Comparison of ENCODE assay signal across 20 cellular contexts in the genomic region with DNA sequence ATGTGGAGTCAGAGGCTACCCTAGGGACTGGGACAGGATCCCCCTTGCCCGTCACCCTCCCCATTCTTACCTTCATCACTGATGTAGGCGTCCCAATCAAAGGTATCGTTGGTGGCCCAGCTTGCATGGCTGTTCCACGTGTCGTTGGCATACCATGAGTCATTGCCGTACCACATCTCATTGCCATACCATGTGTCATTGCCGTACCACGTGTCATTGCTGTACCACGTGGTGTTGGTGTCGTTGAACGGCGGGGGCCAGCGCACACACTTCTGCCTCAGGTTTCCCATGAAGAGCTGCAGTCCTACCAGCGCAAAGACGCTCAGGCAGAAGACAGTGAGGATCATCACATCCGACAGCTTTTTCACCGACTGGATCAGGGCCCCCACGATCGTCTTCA. TPM values are rescaled to one million over a fixed set of nuclear protein-coding genes. Genes with fewer than 3 reads are reported as not detected.
A peak's percentile ranks its signal among the peaks of the same experiment; 100 is the strongest.
DNase-seq lines count a peak whose midpoint lies in the region; ATAC-seq and TF ChIP-seq lines count a peak whose summit lies in the region.
"Had no signal": no experiment of that assay in that cellular context is flagged by ENCODE, and none has a peak within 500 bp of the region (broad histone marks: within the 10 kb centered on the region; RNA-seq: fewer than 3 reads in every experiment).

No MANE protein-coding gene starts in this region.

- no peaks in the 10 kb centered on the region for H3F3A ChIP-seq in GM23248 (ENCODE audit: insufficient read depth)

- no peaks in the 10 kb centered on the region for H4K20me1 ChIP-seq in GM23248 (ENCODE audit: insufficient read depth)

- no peak overlapping the region for H3K9ac ChIP-seq in GM23248

- WGBS in GM23248 (ENCODE audit: low coverage in 1 of 2, low lambda C conversion rate in 2 of 2, missing lambda C conversion rate in 2 of 2), 2 experiments = 85 to 88% methylated on average over 19 of the region's 19 CpGs

- no peak overlapping the region for H3K27ac ChIP-seq in GM23248
- H3K27ac ChIP-seq: PC-9, right atrium auricular region, uterus had no signal

- in situ Hi-C loops in GM23248 (cut with MboI) = no loop called here

- no peaks in the 10 kb centered on the region for H3K27me3 ChIP-seq in GM23248 (replicated peaks; ENCODE audit: insufficient read depth)
- H3K27me3 ChIP-seq: right atrium auricular region, uterus had no signal

- no peaks in the 10 kb centered on the region for H3K36me3 ChIP-seq in GM23248 (ENCODE audit: low read depth)
- H3K36me3 ChIP-seq: right atrium auricular region, uterus had no signal

- H3K9me3 ChIP-seq in GM23248 (ENCODE audit: low read depth) = no peaks in the 10 kb centered on the region
- H3K9me3 ChIP-seq: right atrium auricular region, uterus had no signal

- H3K4me3 ChIP-seq in fibroblast of mammary gland (ENCODE audit: control insufficient read depth, low read depth, low read length) = no peak overlapping the region
- H3K4me3 ChIP-seq in GM23248 = no peak overlapping the region
- H3K4me3 ChIP-seq: PC-9, right atrium auricular region, uterus had no signal

- H3K9me2 ChIP-seq in GM23248 (ENCODE audit: insufficient read depth) = no peaks in the 10 kb centered on the region

- no peak for ATAC-seq in GM21381 (IDR thresholded peaks at IDR 0.05; ENCODE audit: unreplicated experiment)

- H2AFZ ChIP-seq in GM23248 = no peak overlapping the region
- H2AFZ ChIP-seq: PC-9 had no signal

- no peak for TF ChIP-seq CTCF in fibroblast of mammary gland (conservative IDR thresholded peaks at IDR 0.05; ENCODE audit: control insufficient read depth, insufficient read depth, low read depth, low read length)

- H3K79me2 ChIP-seq in GM23248 (ENCODE audit: insufficient read depth) = no peaks in the 10 kb centered on the region

- no peak overlapping the region for H3K4me2 ChIP-seq in GM23248 (ENCODE audit: unreplicated experiment)
- H3K4me2 ChIP-seq: PC-9 had no signal

- no peaks in the 10 kb centered on the region for H3K4me1 ChIP-seq in GM23248 (ENCODE audit: insufficient read depth)
- H3K4me1 ChIP-seq: uterus had no signal

- DNase-seq in activated T-cell treated with anti-CD3 and anti-CD28 coated beads, Interleukin-2, amount 50 U/mL, for 48 hours = peak; percentile 51 to 59
- DNase-seq in activated T-cell treated with anti-CD3 and anti-CD28 coated beads, Interleukin-2, amount 50 U/mL, for 1 hour = no peak
- DNase-seq in HT1080 (ENCODE audit: low read depth) (peak; percentile 58), fibroblast of mammary gland (ENCODE audit: low read depth) (peak; percentile 17), GM23248 (no peak)
- DNase-seq: CD4-positive, CD25-positive, alpha-beta regulatory T cell; dermis blood vessel endothelial cell; foreskin fibroblast; hypothalamus; NCI-H146; NCI-H82; PC-9; T-helper 9 cell; uterus had no signal

RNA-seq across cellular contexts. Expression of a gene that starts 4.8 kb away (rescaled TPM):
- total RNA-seq in HT1080 (2014; rRNA removed; shearing (Covaris generic)) = not detected in 2 replicates
- polyA plus RNA-seq in HT1080 (2015; cell fraction: cytosol; rRNA removed) = 0.02 and 0.03 TPM in 2 replicates
- polyA plus RNA-seq in HT1080 (2015; cell fraction: nucleus; rRNA removed) = 0.02 and 0.06 TPM in 2 replicates
- total RNA-seq in GM23248 (2014; rRNA removed; shearing (Covaris generic)) = not detected in 2 replicates
- not detected in 2 replicates for polyA plus RNA-seq in GM23248 (2016; fragmentation: Nextera tagmentation; extraction: Ambion mirVana)
- total RNA-seq: CD4-positive, CD25-positive, alpha-beta regulatory T cell; lung microvascular endothelial cell had no signal
- polyA plus RNA-seq: CD4-positive, CD25-positive, alpha-beta regulatory T cell; keratinocyte had no signal

RNA-seq across cellular contexts. Expression of a gene that starts 30.2 kb away (rescaled TPM):
- 0.08 and 0.47 TPM in 2 replicates for total RNA-seq in HT1080 (2014; rRNA removed; shearing (Covaris generic))
- 0.05 and 0.24 TPM in 2 replicates for polyA plus RNA-seq in HT1080 (2015; cell fraction: cytosol; rRNA removed)
- 1.4 and 1.7 TPM in 2 replicates for polyA plus RNA-seq in HT1080 (2015; cell fraction: nucleus; rRNA removed)
- not detected in 2 replicates for total RNA-seq in GM23248 (2014; rRNA removed; shearing (Covaris generic))
- 0.47 TPM in 1 of 2 replicates, not detected in the other for polyA plus RNA-seq in GM23248 (2016; fragmentation: Nextera tagmentation; extraction: Ambion mirVana)

RNA-seq across cellular contexts. Expression of a gene that starts 35.8 kb away (rescaled TPM):
- total RNA-seq in HT1080 (2014; rRNA removed; shearing (Covaris generic)) = 0.10 and 0.33 TPM in 2 replicates
- 0.27 TPM in 1 of 2 replicates, not detected in the other for polyA plus RNA-seq in HT1080 (2015; cell fraction: cytosol; rRNA removed)
- not detected in 2 replicates for polyA plus RNA-seq in HT1080 (2015; cell fraction: nucleus; rRNA removed)
- total RNA-seq in GM23248 (2014; rRNA removed; shearing (Covaris generic)) = not detected in 2 replicates
- polyA plus RNA-seq in GM23248 (2016; fragmentation: Nextera tagmentation; extraction: Ambion mirVana) = not detected in 2 replicates
- total RNA-seq: lung microvascular endothelial cell, PC-9 had no signal

RNA-seq across cellular contexts. Expression of a gene that starts 49.3 kb away (rescaled TPM):
- not detected in 2 replicates for total RNA-seq in HT1080 (2014; rRNA removed; shearing (Covaris generic))
- not detected in 2 replicates for polyA plus RNA-seq in HT1080 (2015; cell fraction: cytosol; rRNA removed)
- not detected in 2 replicates for polyA plus RNA-seq in HT1080 (2015; cell fraction: nucleus; rRNA removed)
- total RNA-seq in GM23248 (2014; rRNA removed; shearing (Covaris generic)) = not detected in 2 replicates
- not detected in 2 replicates for polyA plus RNA-seq in GM23248 (2016; fragmentation: Nextera tagmentation; extraction: Ambion mirVana)
- total RNA-seq: CD4-positive, CD25-positive, alpha-beta regulatory T cell; dermis blood vessel endothelial cell; lung microvascular endothelial cell; myocyte; omental fat pad; PC-9; right atrium auricular region; uterus had no signal
- polyA plus RNA-seq: keratinocyte had no signal

RNA-seq across cellular contexts. Expression of a gene that starts 52.5 kb away (rescaled TPM):
- 8.2 and 9.5 TPM in 2 replicates for total RNA-seq in HT1080 (2014; rRNA removed; shearing (Covaris generic))
- 12.6 and 13.1 TPM in 2 replicates for polyA plus RNA-seq in HT1080 (2015; cell fraction: cytosol; rRNA removed)
- polyA plus RNA-seq in HT1080 (2015; cell fraction: nucleus; rRNA removed) = 12.0 and 14.1 TPM in 2 replicates
- 0.97 and 3.4 TPM in 2 replicates for total RNA-seq in GM23248 (2014; rRNA removed; shearing (Covaris generic))
- polyA plus RNA-seq in GM23248 (2016; fragmentation: Nextera tagmentation; extraction: Ambion mirVana) = 0.94 and 1.3 TPM in 2 replicates

Comparison
In these comparisons a context has a peak if more than half of its experiments do, and no peak if none do; other contexts are left out.
1. DNase-seq: peak in activated T-cell treated with anti-CD3 and anti-CD28 coated beads, Interleukin-2, amount 50 U/mL, for 48 hours (2 of 2), HT1080 (single experiment) and fibroblast of mammary gland (single experiment); none in activated T-cell treated with anti-CD3 and anti-CD28 coated beads, Interleukin-2, amount 50 U/mL, for 1 hour (single experiment) and GM23248 (single experiment).